16 cellular contexts compared by ENCODE assay signal in the genomic region with DNA sequence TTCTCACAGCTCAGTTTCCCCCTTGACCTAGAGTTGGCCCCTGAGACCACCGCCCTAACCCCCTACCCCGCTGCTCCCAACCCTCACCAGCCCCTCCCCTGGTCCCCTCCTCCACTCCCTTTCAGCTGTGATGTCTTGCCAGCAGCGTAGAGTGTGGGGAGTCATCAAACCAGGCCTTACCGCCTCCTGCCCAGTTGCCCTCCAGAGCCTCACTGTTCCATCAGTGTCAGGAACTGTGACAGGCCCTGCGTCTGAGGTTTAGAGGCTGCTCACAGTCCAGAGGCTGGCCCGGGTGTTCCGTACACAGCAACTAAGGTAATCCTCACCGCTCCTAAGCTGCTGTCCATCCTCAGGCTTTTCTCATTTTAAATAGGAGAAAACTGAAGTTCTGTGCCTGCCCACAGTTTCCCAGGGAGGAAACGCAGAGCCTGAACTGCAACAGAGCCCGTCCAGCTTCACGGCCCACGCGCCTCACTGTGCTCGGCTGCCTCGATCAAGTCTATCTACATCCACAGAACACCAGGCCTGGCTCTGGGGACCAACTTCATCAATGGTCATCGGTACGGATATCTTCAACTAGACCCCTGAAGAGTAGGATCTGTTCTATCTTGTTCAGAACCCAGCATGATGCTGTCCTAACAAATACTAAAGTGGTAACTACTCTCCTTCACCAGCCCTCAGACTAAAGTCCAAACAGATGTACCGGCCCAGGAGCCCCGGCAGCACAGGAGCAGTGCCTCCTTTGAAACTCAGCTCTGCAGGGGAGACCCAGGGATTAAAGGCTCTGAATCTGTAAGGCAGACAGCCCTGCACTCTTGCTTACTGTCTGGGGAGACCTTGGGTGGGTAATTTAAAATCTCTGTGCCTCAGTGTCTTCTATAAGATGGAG. TPM values are rescaled to one million over a fixed set of nuclear protein-coding genes. Genes with fewer than 3 reads are reported as not detected.
DNase-seq lines count a peak whose midpoint lies in the region; ATAC-seq and TF ChIP-seq lines count a peak whose summit lies in the region.
"Had no signal": no experiment of that assay in that cellular context is flagged by ENCODE, and none has a peak within 500 bp of the region (broad histone marks: within the 10 kb centered on the region; RNA-seq: fewer than 3 reads in every experiment).

No MANE protein-coding gene starts in this region.

- no peak for TF ChIP-seq EP300 in sigmoid colon (IDR thresholded peaks at IDR 0.05)

- H3K27ac ChIP-seq in lower lobe of right lung, result no peak overlapping the region
- peak overlapping the region; percentile 71 to 92 (median 84) for H3K27ac ChIP-seq in sigmoid colon
- H3K27ac ChIP-seq: SK-N-MC had no signal

- peak overlapping the region; percentile 84 for H3K27ac Mint-ChIP-seq in Caco-2 (ENCODE audit: unreplicated experiment)
- H3K27ac Mint-ChIP-seq in brain, result peak overlapping the region in 4 of 5 experiments; percentile 70 to 95 (median 88)
- no peak overlapping the region for H3K27ac Mint-ChIP-seq in activated CD4-positive, alpha-beta memory T cell treated with anti-CD3 and anti-CD28 coated beads, Interleukin-2, amount 10 ng/mL, durations not matched to agents 7 days and 5 days
- H3K27ac Mint-ChIP-seq: natural killer cell treated with Interleukin-12 subunit alpha and Interleukin-12 subunit beta and Interleukin-15 and Interleukin-18, amount 100 ng/mL, for 72 hours had no signal

- H3K4me3 Mint-ChIP-seq in Caco-2 (ENCODE audit: unreplicated experiment) (peak overlapping the region; percentile 60), brain (peak overlapping the region in 2 of 5 experiments; percentile 51 to 63)
- no peak overlapping the region for H3K4me3 Mint-ChIP-seq in activated CD4-positive, alpha-beta memory T cell treated with anti-CD3 and anti-CD28 coated beads, Interleukin-2, amount 10 ng/mL, durations not matched to agents 7 days and 5 days
- H3K4me3 Mint-ChIP-seq: natural killer cell treated with Interleukin-12 subunit alpha and Interleukin-12 subunit beta and Interleukin-15 and Interleukin-18, amount 100 ng/mL, for 72 hours had no signal

- CTCF ChIA-PET in Caco-2 (lab: Charles Lee), result interaction anchor here (0.7 to 1.8 kb wide), 3 partner anchors 7 to 21 kb away, joined by 3 to 5 read pairs (median 4); a partner anchor contains a TSS
- CTCF ChIA-PET in activated CD4-positive, alpha-beta memory T cell treated with anti-CD3 and anti-CD28 coated beads, Interleukin-2, amount 10 ng/mL, durations not matched to agents 7 days and 5 days (lab: Charles Lee), result no interaction called here

- H3K9me3 ChIP-seq in Caco-2 (peaks cover 12% of the 10 kb centered on the region), lower lobe of right lung (no peaks in the 10 kb centered on the region), sigmoid colon (peaks cover 0 to 2% (median 0%) of the 10 kb centered on the region in 4 donors)

- BruUV-seq in Caco-2 (replicated peaks; lab: Mats Ljungman, UMichigan), result no TSS peak

- H3K36me3 Mint-ChIP-seq in Caco-2 (ENCODE audit: insufficient read depth, unreplicated experiment) (peaks cover 59% of the 10 kb centered on the region), brain (peaks cover 21% of the 10 kb centered on the region)
- H3K36me3 Mint-ChIP-seq in activated CD4-positive, alpha-beta memory T cell treated with anti-CD3 and anti-CD28 coated beads, Interleukin-2, amount 10 ng/mL, durations not matched to agents 7 days and 5 days (ENCODE audit: low read depth), result peaks cover 20% of the 10 kb centered on the region

- H3K4me1 ChIP-seq in Caco-2 (peaks cover 71% of the 10 kb centered on the region), lower lobe of right lung (peaks cover 76% of the 10 kb centered on the region), sigmoid colon (peaks cover 0 to 82% (median 73%) of the 10 kb centered on the region in 4 donors)

- H3K4me1 Mint-ChIP-seq in Caco-2 (ENCODE audit: low read depth, unreplicated experiment), result peaks cover 77% of the 10 kb centered on the region
- H3K4me1 Mint-ChIP-seq in brain, result peaks cover 75% of the 10 kb centered on the region
- peaks cover 1% of the 10 kb centered on the region for H3K4me1 Mint-ChIP-seq in activated CD4-positive, alpha-beta memory T cell treated with anti-CD3 and anti-CD28 coated beads, Interleukin-2, amount 10 ng/mL, durations not matched to agents 7 days and 5 days

- POLR2A ChIA-PET in Caco-2 (lab: Charles Lee), result interaction anchor here (1.6 kb wide), 1 partner anchor 11 kb away, joined by 4 read pairs; a partner anchor contains a TSS
- POLR2A ChIA-PET in activated CD4-positive, alpha-beta memory T cell treated with anti-CD3 and anti-CD28 coated beads, Interleukin-2, amount 10 ng/mL, durations not matched to agents 7 days and 5 days (lab: Charles Lee), result no interaction called here

- H3K27me3 Mint-ChIP-seq in Caco-2 (ENCODE audit: insufficient read depth, unreplicated experiment) (no peaks in the 10 kb centered on the region), brain (peaks cover 3% of the 10 kb centered on the region)
- H3K27me3 Mint-ChIP-seq in activated CD4-positive, alpha-beta memory T cell treated with anti-CD3 and anti-CD28 coated beads, Interleukin-2, amount 10 ng/mL, durations not matched to agents 7 days and 5 days, result no peaks in the 10 kb centered on the region
- H3K27me3 Mint-ChIP-seq: natural killer cell treated with Interleukin-12 subunit alpha and Interleukin-12 subunit beta and Interleukin-15 and Interleukin-18, amount 100 ng/mL, for 72 hours had no signal

- H3K36me3 ChIP-seq in Caco-2 (ENCODE audit: control insufficient read depth, insufficient read depth, low read length) (no peaks in the 10 kb centered on the region), lower lobe of right lung (peaks cover under 1% of the 10 kb centered on the region), sigmoid colon (no peaks in the 10 kb centered on the region)

- no peak for TF ChIP-seq POLR2A in sigmoid colon (IDR thresholded peaks at IDR 0.05)

- H3K4me3 ChIP-seq in Caco-2 (ENCODE audit: low read depth, low read length), result no peak overlapping the region
- H3K4me3 ChIP-seq in lower lobe of right lung, result no peak overlapping the region
- no peak overlapping the region for H3K4me3 ChIP-seq in sigmoid colon
- H3K4me3 ChIP-seq: SK-N-MC had no signal

- peak in 1 of 2 donors; percentile 13 for ATAC-seq in lower lobe of right lung
- ATAC-seq in GM21381 (IDR thresholded peaks at IDR 0.05; ENCODE audit: unreplicated experiment), result no peak
- ATAC-seq: natural killer cell treated with Interleukin-12 subunit alpha and Interleukin-12 subunit beta and Interleukin-15 and Interleukin-18, amount 100 ng/mL, for 72 hours; stimulated activated naive CD8-positive, alpha-beta T cell treated with anti-CD3 and anti-CD28 coated beads, Interleukin-15, Interleukin-2, amounts not matched to agents 100 U/mL and 50 U/mL, for 24 hours had no signal

- intact Hi-C loops in Caco-2 (cut with micrococcal nuclease; ENCODE audit: unreplicated experiment), result loop anchor here (1.0 kb wide), 1 partner anchor 7 kb away; no protein-coding TSS in a partner anchor
- intact Hi-C loops in lower lobe of right lung (cut with DNase I), result no loop called here
- intact Hi-C loops in sigmoid colon (cut with DNase I), result no loop called here

- H3K9me3 Mint-ChIP-seq in Caco-2 (ENCODE audit: unreplicated experiment), result peaks cover 21% of the 10 kb centered on the region
- H3K9me3 Mint-ChIP-seq in brain, result peaks cover 15 to 21% (median 19%) of the 10 kb centered on the region in 5 experiments
- peaks cover 13% of the 10 kb centered on the region for H3K9me3 Mint-ChIP-seq in activated CD4-positive, alpha-beta memory T cell treated with anti-CD3 and anti-CD28 coated beads, Interleukin-2, amount 10 ng/mL, durations not matched to agents 7 days and 5 days

- DNase-seq in Caco-2 (no peak), lower lobe of right lung (peak; percentile 19), sigmoid colon (peak; percentile 29), KG1 (lab: John Stamatoyannopoulos, UW) (no peak), glomerular visceral epithelial cell (ENCODE audit: extremely low spot score) (no peak)
- DNase-seq in activated CD4-positive, alpha-beta memory T cell treated with anti-CD3 and anti-CD28 coated beads, Interleukin-2, amount 10 ng/mL, durations not matched to agents 7 days and 5 days, result no peak
- DNase-seq: activated naive CD4-positive, alpha-beta T cell; stimulated activated naive CD8-positive, alpha-beta T cell treated with anti-CD3 and anti-CD28 coated beads, Interleukin-15, Interleukin-2, amounts not matched to agents 100 U/mL and 50 U/mL, for 24 hours had no signal

- H3K27me3 ChIP-seq in Caco-2 (replicated peaks; ENCODE audit: control insufficient read depth, insufficient read depth, low read length), result no peaks in the 10 kb centered on the region
- no peaks in the 10 kb centered on the region for H3K27me3 ChIP-seq in lower lobe of right lung (ENCODE audit: low read depth)
- H3K27me3 ChIP-seq in sigmoid colon, result no peaks in the 10 kb centered on the region

- TF ChIP-seq CTCF in Caco-2 (IDR thresholded peaks at IDR 0.05; ENCODE audit: insufficient read depth in 1 of 2, low read depth in 1 of 2, low read length in 1 of 2, severe bottlenecking in 1 of 2, unreplicated experiment in 1 of 2) (no peak), brain (conservative IDR thresholded peaks at IDR 0.05) (no peak), lower lobe of right lung (IDR thresholded peaks at IDR 0.05) (no peak), sigmoid colon (IDR thresholded peaks at IDR 0.05) (no peak)

- 79 to 85% methylated on average over 19 of the region's 19 CpGs for WGBS in sigmoid colon, 2 donors

RNA-seq across cellular contexts. Expression of a gene that starts 10.3 kb away (rescaled TPM):
- 36.0 and 36.3 TPM in 2 replicates for total RNA-seq in Caco-2 (2022)
- 19.0 TPM for polyA plus RNA-seq in brain (ENCODE audit: insufficient read depth, low read depth, low replicate concordance)
- 39.7 TPM for total RNA-seq in lower lobe of right lung
- total RNA-seq in sigmoid colon, result 10 to 100 TPM in 3 of 4 donors, 1 to 10 TPM in 1; 8.6 to 25.4 (median 18.5) TPM
- polyA plus RNA-seq in sigmoid colon, result 10 to 100 TPM; 16.9 to 19.3 (median 18.6) TPM
- 1 to 10 TPM; 6.1 to 7.5 TPM for total RNA-seq in activated CD4-positive, alpha-beta memory T cell treated with anti-CD3 and anti-CD28 coated beads, Interleukin-2, amount 10 ng/mL, durations not matched to agents 7 days and 5 days

RNA-seq across cellular contexts. Expression of a gene that starts 48.6 kb away (rescaled TPM):
- total RNA-seq in Caco-2 (2022) (not detected in 2 replicates), lower lobe of right lung (3.5 TPM), sigmoid colon (under 1 TPM in 2 of 4 donors, not detected in 2; 0.54 to 0.55 TPM)
- polyA plus RNA-seq in brain (ENCODE audit: insufficient read depth, low read depth, low replicate concordance) (0.29 TPM), sigmoid colon (10 to 100 TPM in 1 of 3 donors, under 1 TPM in 2; 0.23 to 12.3 (median 0.60) TPM)
- 100 to 1,000 TPM; 359 to 373 TPM for total RNA-seq in activated CD4-positive, alpha-beta memory T cell treated with anti-CD3 and anti-CD28 coated beads, Interleukin-2, amount 10 ng/mL, durations not matched to agents 7 days and 5 days
- total RNA-seq: glomerular endothelial cell, H4 had no signal
- polyA plus RNA-seq: AG04450 had no signal

RNA-seq across cellular contexts. Expression of a gene that starts 52.4 kb away (rescaled TPM):
- total RNA-seq in Caco-2 (2022) (not detected in 2 replicates), lower lobe of right lung (1.3 TPM), sigmoid colon (1 to 10 TPM in 1 of 4 donors, under 1 TPM in 1, not detected in 2; 0.33 to 2.5 TPM)
- polyA plus RNA-seq in brain (ENCODE audit: insufficient read depth, low read depth, low replicate concordance) (0.24 TPM), sigmoid colon (10 to 100 TPM in 2 of 3 donors, under 1 TPM in 1; 0.06 to 25.2 (median 14.3) TPM)
- not detected for total RNA-seq in activated CD4-positive, alpha-beta memory T cell treated with anti-CD3 and anti-CD28 coated beads, Interleukin-2, amount 10 ng/mL, durations not matched to agents 7 days and 5 days
- total RNA-seq: activated CD8-positive, alpha-beta memory T cell treated with anti-CD3 and anti-CD28 coated beads for 36 hours; glomerular endothelial cell; H4; natural killer cell treated with Interleukin-12 subunit alpha and Interleukin-12 subunit beta and Interleukin-15 and Interleukin-18, amount 100 ng/mL, for 72 hours had no signal

Comparison
In these comparisons a context has a peak if more than half of its experiments do, and no peak if none do; other contexts are left out.
1. DNase-seq: peak in lower lobe of right lung (single experiment) and sigmoid colon (single experiment); none in Caco-2 (0 of 2), activated CD4-positive, alpha-beta memory T cell treated with anti-CD3 and anti-CD28 coated beads, Interleukin-2, amount 10 ng/mL, durations not matched to agents 7 days and 5 days (single experiment), KG1 (single experiment) and glomerular visceral epithelial cell (single experiment).
2. RNA of a gene that starts 48.6 kb away (total RNA-seq): 359 to 373 TPM in activated CD4-positive, alpha-beta memory T cell treated with anti-CD3 and anti-CD28 coated beads, Interleukin-2, amount 10 ng/mL, durations not matched to agents 7 days and 5 days; 3.5 TPM in lower lobe of right lung (single experiment), 0.54 to 0.55 TPM in sigmoid colon and not detected in Caco-2; every median in the first group is over 10 times any median in the second.